Comparison of ENCODE assay signal across 17 cellular contexts in genomic region chr3:196144383-196145105, GRCh38.
A peak's percentile ranks its signal among the peaks of the same experiment; 100 is the strongest.
DNase-seq lines count a peak whose midpoint lies in the region; ATAC-seq, FAIRE-seq and TF ChIP-seq lines count a peak whose summit lies in the region.
"Had no signal": no experiment of that assay in that cellular context is flagged by ENCODE, and none has a peak within 500 bp of the region (broad histone marks: within the 10 kb centered on the region; RNA-seq: fewer than 3 reads in every experiment).

No MANE protein-coding gene starts in this region.

- no peak for FAIRE-seq in astrocyte (lab: Jason Lieb, UNC)

- H3K79me2 ChIP-seq in astrocyte (ENCODE audit: insufficient read depth, low read length): no peaks in the 10 kb centered on the region
- H3K79me2 ChIP-seq in Karpas-422 (ENCODE audit: low read length): no peaks in the 10 kb centered on the region
- H3K79me2 ChIP-seq: hepatocyte had no signal

- ATAC-seq in foreskin keratinocyte (peak; percentile 30), HG02571 (IDR thresholded peaks at IDR 0.05; ENCODE audit: unreplicated experiment) (no peak)
- ATAC-seq: activated CD4-positive, alpha-beta T cell treated with anti-CD3 and anti-CD28 coated beads for 36 hours; HCT116 had no signal

- no peak overlapping the region for H3K27ac ChIP-seq in astrocyte (ENCODE audit: low read depth, low read length)
- H3K27ac ChIP-seq in foreskin keratinocyte: no peak overlapping the region
- no peak overlapping the region for H3K27ac ChIP-seq in Karpas-422 (ENCODE audit: low read length)
- H3K27ac ChIP-seq: hepatocyte had no signal

- peaks cover 1% of the 10 kb centered on the region for H3K4me1 Mint-ChIP-seq in astrocyte (ENCODE audit: low read depth, unreplicated experiment)

- no peak overlapping the region for H3K27ac Mint-ChIP-seq in astrocyte (ENCODE audit: unreplicated experiment)
- H3K27ac Mint-ChIP-seq: activated CD4-positive, alpha-beta T cell treated with anti-CD3 and anti-CD28 coated beads for 36 hours; memory B cell had no signal

- no peak overlapping the region for H3K4me3 ChIP-seq in astrocyte (ENCODE audit: insufficient read depth, low read depth, low read length)
- no peak overlapping the region for H3K4me3 ChIP-seq in Karpas-422 (ENCODE audit: low read length)
- H3K4me3 ChIP-seq: hepatocyte had no signal

- peaks cover 9% of the 10 kb centered on the region for H3K4me1 ChIP-seq in astrocyte (ENCODE audit: insufficient read depth, low read length)
- H3K4me1 ChIP-seq in foreskin keratinocyte: peaks cover 7% of the 10 kb centered on the region
- no peaks in the 10 kb centered on the region for H3K4me1 ChIP-seq in Karpas-422 (ENCODE audit: low read length)

- H4K20me1 ChIP-seq in astrocyte (ENCODE audit: insufficient read depth, low read length) (no peaks in the 10 kb centered on the region), Karpas-422 (ENCODE audit: insufficient read depth, low read depth, low read length) (no peaks in the 10 kb centered on the region)

- no peak for TF ChIP-seq CTCF in astrocyte (IDR thresholded peaks at IDR 0.05; ENCODE audit: insufficient read depth, low read depth, low read length)
- TF ChIP-seq CTCF in foreskin keratinocyte (conservative IDR thresholded peaks at IDR 0.05): no peak

- H3K4me3 Mint-ChIP-seq in astrocyte (ENCODE audit: unreplicated experiment): peak overlapping the region; percentile 54
- H3K4me3 Mint-ChIP-seq: activated CD4-positive, alpha-beta T cell treated with anti-CD3 and anti-CD28 coated beads for 36 hours; memory B cell had no signal

- peaks cover 12% of the 10 kb centered on the region for H3K9me3 Mint-ChIP-seq in astrocyte (ENCODE audit: unreplicated experiment)
- H3K9me3 Mint-ChIP-seq: memory B cell had no signal

- H3K36me3 Mint-ChIP-seq in astrocyte (ENCODE audit: low read depth, unreplicated experiment): no peaks in the 10 kb centered on the region
- H3K36me3 Mint-ChIP-seq: memory B cell had no signal

- no peak overlapping the region for H2AFZ ChIP-seq in astrocyte (ENCODE audit: low read depth, low read length)
- H2AFZ ChIP-seq in Karpas-422 (ENCODE audit: low read length): no peak overlapping the region
- H2AFZ ChIP-seq: hepatocyte had no signal

- DNase-seq in AG08396 (ENCODE audit: low spot score) (peak; percentile 66), ELR (ENCODE audit: low read depth) (peak; percentile 93), astrocyte (ENCODE audit: low read depth) (peak; percentile 78), foreskin keratinocyte (peak; percentile 37 to 51), Karpas-422 (no peak), NCI-H1930 (lab: John Stamatoyannopoulos, UW) (no peak), germinal center (ENCODE audit: low spot score) (no peak)
- DNase-seq: activated CD4-positive, alpha-beta T cell treated with anti-CD3 and anti-CD28 coated beads for 36 hours; activated naive CD4-positive, alpha-beta T cell treated with anti-CD3 and anti-CD28 coated beads, Interleukin-2, amount 50 U/mL, for 16 hours; effector CD4-positive, alpha-beta T cell; NCI-H1694; stimulated activated CD4-positive, alpha-beta T cell treated with anti-CD3 and anti-CD28 coated beads, Interleukin-1b, Interleukin-23, amount 100 ng/mL, for 48 hours; stimulated activated naive CD4-positive, alpha-beta T cell treated with Interleukin-2 at 50 U/mL for 16 hours had no signal

- H3K9ac ChIP-seq in astrocyte (ENCODE audit: low read length) (no peak overlapping the region), Karpas-422 (ENCODE audit: low read length) (no peak overlapping the region)

- H3K9me3 ChIP-seq in astrocyte (ENCODE audit: insufficient read depth, low read depth, low read length) (no peaks in the 10 kb centered on the region), Karpas-422 (ENCODE audit: low read length) (no peaks in the 10 kb centered on the region)

- no peaks in the 10 kb centered on the region for H3K9me2 ChIP-seq in Karpas-422 (replicated peaks; ENCODE audit: insufficient read depth, low read length)

- peaks cover 5% of the 10 kb centered on the region for H3K27me3 Mint-ChIP-seq in astrocyte (ENCODE audit: low read depth, unreplicated experiment)
- H3K27me3 Mint-ChIP-seq: activated CD4-positive, alpha-beta T cell treated with anti-CD3 and anti-CD28 coated beads for 36 hours; memory B cell had no signal

- H3K4me2 ChIP-seq in astrocyte (ENCODE audit: low read length) (peak overlapping the region; percentile 14), Karpas-422 (ENCODE audit: low read depth, low read length, poor library complexity, severe bottlenecking) (no peak overlapping the region)
- H3K4me2 ChIP-seq: hepatocyte had no signal

- H3K36me3 ChIP-seq in astrocyte (ENCODE audit: insufficient read depth, low read length) (no peaks in the 10 kb centered on the region), Karpas-422 (ENCODE audit: insufficient read depth, low read length) (no peaks in the 10 kb centered on the region)

- H3K27me3 ChIP-seq in astrocyte (ENCODE audit: insufficient read depth, low read length): no peaks in the 10 kb centered on the region
- H3K27me3 ChIP-seq in foreskin keratinocyte: no peaks in the 10 kb centered on the region
- H3K27me3 ChIP-seq in Karpas-422 (ENCODE audit: low read length): no peaks in the 10 kb centered on the region
- H3K27me3 ChIP-seq: hepatocyte had no signal

Comparison
In these comparisons a context has a peak if more than half of its experiments do, and no peak if none do; other contexts are left out.
1. DNase-seq: peak in AG08396 (single experiment), ELR (single experiment), astrocyte (single experiment) and foreskin keratinocyte (2 of 2); none in Karpas-422 (single experiment), NCI-H1930 (0 of 2) and germinal center (single experiment).